1 cellular context compared by ENCODE assay signal in the genomic region with DNA sequence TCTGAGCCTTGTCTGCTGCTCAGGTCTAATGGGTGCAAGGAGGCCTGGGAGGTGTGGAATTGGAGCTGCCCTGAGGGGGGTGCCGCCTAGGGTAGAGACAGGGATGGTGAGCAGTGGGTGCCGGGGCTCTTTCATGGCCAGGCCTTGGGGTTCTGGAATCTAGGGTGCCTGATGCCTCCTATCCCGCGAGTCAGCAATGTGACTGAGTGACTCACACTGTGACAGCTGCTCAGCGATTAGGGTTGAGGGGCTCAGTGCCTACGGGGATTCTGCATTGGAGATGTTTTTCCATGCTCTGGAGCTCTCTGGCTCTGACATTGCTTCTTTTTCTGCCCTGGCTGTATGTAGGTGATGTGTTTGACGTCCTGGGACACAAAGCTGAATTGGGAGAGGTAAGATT.
A peak's percentile ranks its signal among the peaks of the same experiment; 100 is the strongest.
TF ChIP-seq lines count a peak whose summit lies in the region.

No MANE protein-coding gene starts in this region.

TF ChIP-seq in GM12878, 131 proteins besides CTCF, POLR2A, EP300 and RAD21:
- TF ChIP-seq SIX5 (IDR thresholded peaks at IDR 0.05; ENCODE audit: low read depth, low read length, severe bottlenecking), result no peak
- TF ChIP-seq, protein P1, sequence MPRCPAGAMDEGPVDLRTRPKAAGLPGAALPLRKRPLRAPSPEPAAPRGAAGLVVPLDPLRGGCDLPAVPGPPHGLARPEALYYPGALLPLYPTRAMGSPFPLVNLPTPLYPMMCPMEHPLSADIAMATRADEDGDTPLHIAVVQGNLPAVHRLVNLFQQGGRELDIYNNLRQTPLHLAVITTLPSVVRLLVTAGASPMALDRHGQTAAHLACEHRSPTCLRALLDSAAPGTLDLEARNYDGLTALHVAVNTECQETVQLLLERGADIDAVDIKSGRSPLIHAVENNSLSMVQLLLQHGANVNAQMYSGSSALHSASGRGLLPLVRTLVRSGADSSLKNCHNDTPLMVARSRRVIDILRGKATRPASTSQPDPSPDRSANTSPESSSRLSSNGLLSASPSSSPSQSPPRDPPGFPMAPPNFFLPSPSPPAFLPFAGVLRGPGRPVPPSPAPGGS (IDR thresholded peaks at IDR 0.05; ENCODE audit: borderline replicate concordance, insufficient read depth, low read depth, low read length, poor library complexity, severe bottlenecking), result peak; percentile 72
- no peak for TF ChIP-seq BHLHE40 (IDR thresholded peaks at IDR 0.05; ENCODE audit: borderline replicate concordance in 1 of 2, low read depth in 2 of 2, low read length in 1 of 2)
- no peak for TF ChIP-seq BCL11A (IDR thresholded peaks at IDR 0.05; ENCODE audit: low read depth, low read length)
- TF ChIP-seq, protein P2, sequence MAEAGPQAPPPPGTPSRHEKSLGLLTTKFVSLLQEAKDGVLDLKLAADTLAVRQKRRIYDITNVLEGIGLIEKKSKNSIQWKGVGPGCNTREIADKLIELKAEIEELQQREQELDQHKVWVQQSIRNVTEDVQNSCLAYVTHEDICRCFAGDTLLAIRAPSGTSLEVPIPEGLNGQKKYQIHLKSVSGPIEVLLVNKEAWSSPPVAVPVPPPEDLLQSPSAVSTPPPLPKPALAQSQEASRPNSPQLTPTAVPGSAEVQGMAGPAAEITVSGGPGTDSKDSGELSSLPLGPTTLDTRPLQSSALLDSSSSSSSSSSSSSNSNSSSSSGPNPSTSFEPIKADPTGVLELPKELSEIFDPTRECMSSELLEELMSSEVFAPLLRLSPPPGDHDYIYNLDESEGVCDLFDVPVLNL (IDR thresholded peaks at IDR 0.05; ENCODE audit: low read depth, low read length), result no peak
